ENCODE assay signal across 23 cellular contexts in genomic region chr7:122212754-122213153, GRCh38.
"Had no signal": no experiment of that assay in that cellular context is flagged by ENCODE, and none has a peak within 500 bp of the region (broad histone marks: within the 10 kb centered on the region; RNA-seq: fewer than 3 reads in every experiment).

No MANE protein-coding gene starts in this region.

- H3K27ac ChIP-seq: colonic mucosa, dorsolateral prefrontal cortex, gastroesophageal sphincter, neural progenitor cell, ovary, right atrium auricular region, sigmoid colon, skin epidermis, testis, tibial nerve, upper lobe of right lung had no signal

- DNase-seq: cerebellar nuclear complex; colonic mucosa; dorsolateral prefrontal cortex; effector CD8-positive, alpha-beta T cell; glutamatergic neuron; mammary epithelial cell; mucosa of descending colon; nucleus accumbens; ovary; sigmoid colon; stimulated activated CD4-positive, alpha-beta T cell treated with anti-CD3 and anti-CD28 coated beads, Interleukin-2, amount 100 ng/mL, for 24 hours; stimulated activated CD4-positive, alpha-beta T cell treated with anti-CD3 and anti-CD28 coated beads, Interleukin-4, amount 100 ng/mL, for 4 hours; stimulated activated naive B cell treated with anti-CD40 and anti-IgM and Interleukin-4, amounts not matched to agents 10 μg/mL and 1 μg/mL and 100 μg/mL, for 72 hours; stimulated activated naive CD8-positive, alpha-beta T cell treated with anti-CD3 and anti-CD28 coated beads, Interleukin-15, amount 100 ng/mL, for 72 hours; testis; upper lobe of right lung had no signal

- ATAC-seq: esophagus mucosa; gastroesophageal sphincter; mucosa of descending colon; natural killer cell treated with Interleukin-12 subunit alpha and Interleukin-12 subunit beta and Interleukin-15 and Interleukin-18, amount 100 ng/mL, for 72 hours; stimulated activated naive B cell treated with anti-CD40 and anti-IgM and Interleukin-4, amounts not matched to agents 10 μg/mL and 1 μg/mL and 100 μg/mL, for 72 hours; stimulated activated naive CD8-positive, alpha-beta T cell treated with anti-CD3 and anti-CD28 coated beads, Interleukin-15, amount 100 ng/mL, for 72 hours; upper lobe of right lung had no signal
